ENCODE assay signal across 9 cellular contexts in genomic region chr3:33660035-33660434, GRCh38. TPM values are rescaled to one million over a fixed set of nuclear protein-coding genes. Genes with fewer than 3 reads are reported as not detected.
DNase-seq lines count a peak whose midpoint lies in the region; ATAC-seq, FAIRE-seq and TF ChIP-seq lines count a peak whose summit lies in the region.
"Had no signal": no experiment of that assay in that cellular context is flagged by ENCODE, and none has a peak within 500 bp of the region (broad histone marks: within the 10 kb centered on the region; RNA-seq: fewer than 3 reads in every experiment).

No MANE protein-coding gene starts in this region.

- no peak overlapping the region for H2AFZ ChIP-seq in GM23338

- H3K4me1 ChIP-seq in GM23338 (ENCODE audit: insufficient read depth) (peaks cover 21% of the 10 kb centered on the region), adrenal gland (replicated peaks in 1 of 2) (peaks cover 18 to 63% of the 10 kb centered on the region in 2 donors)

- H3K9me3 ChIP-seq in adrenal gland (replicated peaks in 1 of 3): no peaks in the 10 kb centered on the region

- no peak overlapping the region for H3K27ac Mint-ChIP-seq in GM23338

- H3K27ac ChIP-seq in GM23338 (ENCODE audit: low read depth) (peak overlapping the region; percentile 48; the same call in 1 of the 2 replicates), adrenal gland (peak overlapping the region; percentile 15 to 83 (median 73))

- H3F3A ChIP-seq in GM23338 (replicated peaks; ENCODE audit: low read depth): no peaks in the 10 kb centered on the region

- H3K4me2 ChIP-seq in GM23338: peak overlapping the region; percentile 68

- H4K20me1 ChIP-seq in GM23338 (replicated peaks; ENCODE audit: insufficient read depth): no peaks in the 10 kb centered on the region

- intact Hi-C loops in adrenal gland (cut with DNase I): no loop called here

- TF ChIP-seq CTCF in GM23338 (conservative IDR thresholded peaks at IDR 0.05; ENCODE audit: low read depth in 2 of 2) (no peak), adrenal gland (IDR thresholded peaks at IDR 0.05) (no peak)

- H3K36me3 Mint-ChIP-seq in GM23338 (ENCODE audit: low read depth): no peaks in the 10 kb centered on the region

- no peak for DNase-seq in GM23338 (ENCODE audit: low spot score)
- DNase-seq in adrenal gland: no peak
- no peak for DNase-seq in skeletal muscle cell (ENCODE audit: low read depth)
- DNase-seq in NCI-H1694 treated with DMSO at 0.1 percent for 48 hours (lab: John Stamatoyannopoulos, UW): no peak
- no peak for DNase-seq in islet precursor cell
- DNase-seq: stimulated activated CD8-positive, alpha-beta memory T cell treated with anti-CD3 and anti-CD28 coated beads, Interleukin-4, amount 100 ng/mL, for 48 hours had no signal

- H3K4me3 Mint-ChIP-seq in GM23338: peak overlapping the region; percentile 66; the same call in 2 of the 3 replicates

- ATAC-seq in GM23338 (0 out of 3 replicates have a peak, but pooled peaks have one; percentile 8), GM21723 (IDR thresholded peaks at IDR 0.05; ENCODE audit: unreplicated experiment) (no peak), HG03045 (IDR thresholded peaks at IDR 0.05; ENCODE audit: unreplicated experiment) (no peak)

- peak overlapping the region; percentile 44 for H3K4me3 ChIP-seq in GM23338
- peak overlapping the region in 1 of 4 donors; percentile 48 for H3K4me3 ChIP-seq in adrenal gland
- H3K4me3 ChIP-seq in skeletal muscle cell (ENCODE audit: low read depth, low read length): peak overlapping the region; percentile 41

- TF ChIP-seq POLR2A in adrenal gland (IDR thresholded peaks at IDR 0.05): no peak

- no peaks in the 10 kb centered on the region for H3K27me3 ChIP-seq in GM23338 (ENCODE audit: insufficient read depth)
- H3K27me3 ChIP-seq in adrenal gland: no peaks in the 10 kb centered on the region

- H3K27me3 Mint-ChIP-seq in GM23338 (ENCODE audit: insufficient read depth, low read depth, poor library complexity): peaks cover 5% of the 10 kb centered on the region

- peaks cover 35% of the 10 kb centered on the region for H3K4me1 Mint-ChIP-seq in GM23338

- H3K9me2 ChIP-seq in GM23338 (ENCODE audit: insufficient read depth): no peaks in the 10 kb centered on the region

- WGBS in adrenal gland, 4 donors: 59 to 69% (median 68%) methylated on average over 5 of the region's 5 CpGs

- peaks cover 25% of the 10 kb centered on the region for H3K79me2 ChIP-seq in GM23338 (replicated peaks; ENCODE audit: insufficient read depth)

- H3K9me3 Mint-ChIP-seq in GM23338: no peaks in the 10 kb centered on the region

- H3K36me3 ChIP-seq in GM23338 (ENCODE audit: insufficient read depth) (no peaks in the 10 kb centered on the region), adrenal gland (replicated peaks in 1 of 2) (no peaks in the 10 kb centered on the region)

- peak; percentile 83 for FAIRE-seq in islet of Langerhans (lab: Jason Lieb, UNC)

TF ChIP-seq in GM23338, 12 proteins besides CTCF, POLR2A, EP300 and RAD21 (continues in another document):
- TF ChIP-seq STAT1 (IDR thresholded peaks at IDR 0.05; ENCODE audit: unreplicated experiment) (no peak), EZH2phosphoT487 (IDR thresholded peaks at IDR 0.05; ENCODE audit: unreplicated experiment) (no peak), REST (IDR thresholded peaks at IDR 0.05; ENCODE audit: unreplicated experiment) (no peak), ZNF331 (CRISPR knock-in tag; IDR thresholded peaks at IDR 0.05; ENCODE audit: low read depth) (no peak), EZH2 (IDR thresholded peaks at IDR 0.05; ENCODE audit: low read depth, unreplicated experiment) (no peak), POLR2AphosphoS5 (IDR thresholded peaks at IDR 0.05; ENCODE audit: low read depth) (no peak), JUNB (IDR thresholded peaks at IDR 0.05; ENCODE audit: unreplicated experiment) (no peak), CREB1 (CRISPR knock-in tag; IDR thresholded peaks at IDR 0.05; ENCODE audit: low read depth) (no peak), ZNF462 (CRISPR knock-in tag; IDR thresholded peaks at IDR 0.05) (no peak)

RNA-seq across cellular contexts. Expression of gene CLASP2, which starts 58.0 kb away (rescaled TPM):
- total RNA-seq in GM23338 (2014; rRNA removed; shearing (Covaris generic)): 67.5 and 74.6 TPM in 2 replicates
- 9.7 and 12.8 TPM in 2 replicates for polyA plus RNA-seq in GM23338 (2016; fragmentation: Nextera tagmentation; extraction: Ambion mirVana)
- 10 to 100 TPM; 47.2 to 85.4 (median 70.1) TPM for total RNA-seq in adrenal gland
- polyA plus RNA-seq in adrenal gland: 10 to 100 TPM; 17.0 to 45.7 (median 28.7) TPM
